In the genomic region with DNA sequence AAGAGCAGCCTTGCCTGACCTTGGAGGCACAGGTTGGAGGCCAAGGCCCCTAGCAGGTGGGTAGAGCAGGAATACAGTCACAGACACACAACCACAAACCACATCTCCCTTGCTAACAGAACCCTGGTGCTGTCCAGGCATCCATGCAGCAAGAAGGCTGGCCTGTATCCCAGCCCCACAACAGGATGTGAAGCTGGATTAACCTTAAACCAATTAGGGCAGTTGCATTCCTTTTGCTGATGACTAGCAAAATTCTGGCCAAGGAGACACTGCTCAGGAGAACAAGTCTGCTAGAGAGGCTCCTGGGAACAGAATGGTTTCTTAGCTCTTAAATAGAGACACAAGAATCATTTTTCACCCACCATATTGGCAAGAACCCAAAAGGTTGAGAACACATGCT, we compare ENCODE assay signal across 1 cellular context.
TF ChIP-seq lines count a peak whose summit lies in the region.

No MANE protein-coding gene starts in this region.

TF ChIP-seq in IMR-90, 13 proteins besides CTCF, POLR2A, EP300 and RAD21 (continued from another document):
- TF ChIP-seq MAFK (IDR thresholded peaks at IDR 0.05; ENCODE audit: low read depth, low read length) (no peak), RCOR1 (IDR thresholded peaks at IDR 0.05; ENCODE audit: insufficient replicate concordance, low read length) (no peak), MXI1 (IDR thresholded peaks at IDR 0.05; ENCODE audit: borderline replicate concordance, low read depth, low read length) (no peak), RFX5 (IDR thresholded peaks at IDR 0.05; ENCODE audit: low read depth, low read length) (no peak), BHLHE40 (IDR thresholded peaks at IDR 0.05; ENCODE audit: low read depth, low read length) (no peak), CHD1 (IDR thresholded peaks at IDR 0.05; ENCODE audit: low read depth, low read length) (no peak), SMC3 (IDR thresholded peaks at IDR 0.05; ENCODE audit: low read depth, low read length) (no peak)
- TF ChIP-seq, protein P1, sequence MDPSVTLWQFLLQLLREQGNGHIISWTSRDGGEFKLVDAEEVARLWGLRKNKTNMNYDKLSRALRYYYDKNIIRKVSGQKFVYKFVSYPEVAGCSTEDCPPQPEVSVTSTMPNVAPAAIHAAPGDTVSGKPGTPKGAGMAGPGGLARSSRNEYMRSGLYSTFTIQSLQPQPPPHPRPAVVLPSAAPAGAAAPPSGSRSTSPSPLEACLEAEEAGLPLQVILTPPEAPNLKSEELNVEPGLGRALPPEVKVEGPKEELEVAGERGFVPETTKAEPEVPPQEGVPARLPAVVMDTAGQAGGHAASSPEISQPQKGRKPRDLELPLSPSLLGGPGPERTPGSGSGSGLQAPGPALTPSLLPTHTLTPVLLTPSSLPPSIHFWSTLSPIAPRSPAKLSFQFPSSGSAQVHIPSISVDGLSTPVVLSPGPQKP (IDR thresholded peaks at IDR 0.05; ENCODE audit: borderline replicate concordance, low read depth, low read length), result no peak
